In the genomic region with DNA sequence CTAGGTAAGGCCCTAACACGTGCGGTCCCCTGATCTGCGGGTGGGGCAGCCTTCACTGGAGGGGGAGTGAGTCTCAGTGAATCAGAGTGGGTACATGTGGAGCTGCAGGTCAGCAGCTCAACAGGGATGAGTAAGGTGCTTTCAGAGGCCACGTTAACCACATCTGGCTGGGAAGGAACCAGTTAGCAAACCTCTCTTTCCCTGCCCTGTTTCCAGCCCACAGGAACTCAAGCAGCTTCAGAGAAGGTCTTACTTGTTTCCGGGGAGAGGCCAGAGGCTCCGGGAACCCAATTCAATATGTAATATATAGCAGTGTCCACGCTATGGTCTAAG, we compare ENCODE assay signal across 23 cellular contexts.
A peak's percentile ranks its signal among the peaks of the same experiment; 100 is the strongest.
DNase-seq lines count a peak whose midpoint lies in the region; ATAC-seq, FAIRE-seq and TF ChIP-seq lines count a peak whose summit lies in the region.
"Had no signal": no experiment of that assay in that cellular context is flagged by ENCODE, and none has a peak within 500 bp of the region (broad histone marks: within the 10 kb centered on the region; RNA-seq: fewer than 3 reads in every experiment).

No MANE protein-coding gene starts in this region.

- intact Hi-C loops in activated CD8-positive, alpha-beta T cell treated with anti-CD3 and anti-CD28 coated beads for 36 hours (cut with micrococcal nuclease): no loop called here
- intact Hi-C loops in spleen (cut with DNase I; ENCODE audit: low total_unique reads): no loop called here

- ATAC-seq in activated CD8-positive, alpha-beta T cell treated with anti-CD3 and anti-CD28 coated beads for 36 hours: peak; percentile 47
- ATAC-seq in activated CD8-positive, alpha-beta T cell treated with anti-CD3 and anti-CD28 coated beads, Interleukin-2, amount 10 ng/mL, durations not matched to agents 7 days and 5 days: no peak
- ATAC-seq: left ventricle myocardium superior had no signal

- H3K27me3 ChIP-seq in endodermal cell (ENCODE audit: control insufficient read depth, insufficient read depth, low read length, poor library complexity, severe bottlenecking): no peaks in the 10 kb centered on the region
- no peaks in the 10 kb centered on the region for H3K27me3 ChIP-seq in spleen (replicated peaks in 1 of 7)
- H3K27me3 ChIP-seq: sigmoid colon, transverse colon had no signal

- H3K27ac ChIP-seq in endodermal cell (ENCODE audit: low read depth, low read length) (no peak overlapping the region), spleen (peak overlapping the region in 3 of 8 donors; percentile 66 to 81 (median 68))
- H3K27ac ChIP-seq: coronary artery, sigmoid colon, transverse colon had no signal

- POLR2A ChIA-PET in activated CD8-positive, alpha-beta T cell treated with anti-CD3 and anti-CD28 coated beads for 36 hours (lab: Charles Lee): no interaction called here
- POLR2A ChIA-PET in activated CD8-positive, alpha-beta T cell treated with anti-CD3 and anti-CD28 coated beads, Interleukin-2, amount 10 ng/mL, durations not matched to agents 7 days and 5 days (lab: Charles Lee): no interaction called here

- H3K9ac ChIP-seq in endodermal cell (ENCODE audit: extremely low read depth, low read length, poor library complexity, severe bottlenecking): no peak overlapping the region

- FAIRE-seq in H54 (lab: Jason Lieb, UNC): no peak

- no peak for TF ChIP-seq POLR2A in spleen (IDR thresholded peaks at IDR 0.05)
- TF ChIP-seq POLR2A in H54 (IDR thresholded peaks at IDR 0.05; ENCODE audit: low read depth, low read length): no peak

- no peak for TF ChIP-seq CTCF in activated CD8-positive, alpha-beta T cell treated with anti-CD3 and anti-CD28 coated beads for 36 hours (IDR thresholded peaks at IDR 0.05)
- TF ChIP-seq CTCF in endodermal cell (conservative IDR thresholded peaks at IDR 0.05) (no peak), spleen (IDR thresholded peaks at IDR 0.05 in 8 of 11, conservative IDR thresholded peaks at IDR 0.05 in 3 of 11) (no peak)

- H3K36me3 Mint-ChIP-seq in activated CD8-positive, alpha-beta T cell treated with anti-CD3 and anti-CD28 coated beads for 36 hours (ENCODE audit: low read depth): no peaks in the 10 kb centered on the region
- H3K36me3 Mint-ChIP-seq in activated CD8-positive, alpha-beta T cell treated with anti-CD3 and anti-CD28 coated beads, Interleukin-2, amount 10 ng/mL, durations not matched to agents 7 days and 5 days (ENCODE audit: low read depth): no peaks in the 10 kb centered on the region
- peaks cover 21% of the 10 kb centered on the region for H3K36me3 Mint-ChIP-seq in endodermal cell (ENCODE audit: low read depth)
- H3K36me3 Mint-ChIP-seq: natural killer cell treated with Interleukin-12 subunit alpha and Interleukin-12 subunit beta and Interleukin-15 and Interleukin-18, amount 100 ng/mL, for 72 hours had no signal

- H3K4me3 ChIP-seq in endodermal cell (ENCODE audit: low read length) (no peak overlapping the region), spleen (peak overlapping the region in 1 of 8 donors; percentile 4)
- H3K4me3 ChIP-seq: coronary artery, HAP-1, sigmoid colon, transverse colon had no signal

- CTCF ChIA-PET in activated CD8-positive, alpha-beta T cell treated with anti-CD3 and anti-CD28 coated beads for 36 hours (lab: Charles Lee): no interaction called here
- CTCF ChIA-PET in activated CD8-positive, alpha-beta T cell treated with anti-CD3 and anti-CD28 coated beads, Interleukin-2, amount 10 ng/mL, durations not matched to agents 7 days and 5 days (lab: Charles Lee): no interaction called here

- H3K27ac Mint-ChIP-seq in activated CD8-positive, alpha-beta T cell treated with anti-CD3 and anti-CD28 coated beads for 36 hours: no peak overlapping the region
- H3K27ac Mint-ChIP-seq in activated CD8-positive, alpha-beta T cell treated with anti-CD3 and anti-CD28 coated beads, Interleukin-2, amount 10 ng/mL, durations not matched to agents 7 days and 5 days: no peak overlapping the region
- peak overlapping the region; percentile 68 for H3K27ac Mint-ChIP-seq in endodermal cell
- H3K27ac Mint-ChIP-seq: activated CD4-positive, alpha-beta T cell treated with anti-CD3 and anti-CD28 coated beads, Interleukin-2, amount 10 ng/mL, durations not matched to agents 24 days and 14 days had no signal

- H3K36me3 ChIP-seq in endodermal cell (ENCODE audit: control insufficient read depth, insufficient read depth, low read length) (no peaks in the 10 kb centered on the region), spleen (no peaks in the 10 kb centered on the region)
- H3K36me3 ChIP-seq: HAP-1, sigmoid colon, transverse colon had no signal

- peaks cover 9% of the 10 kb centered on the region for H3K4me1 Mint-ChIP-seq in activated CD8-positive, alpha-beta T cell treated with anti-CD3 and anti-CD28 coated beads for 36 hours (ENCODE audit: low read depth)
- H3K4me1 Mint-ChIP-seq in activated CD8-positive, alpha-beta T cell treated with anti-CD3 and anti-CD28 coated beads, Interleukin-2, amount 10 ng/mL, durations not matched to agents 7 days and 5 days (ENCODE audit: low read depth): peaks cover 24% of the 10 kb centered on the region
- peaks cover 22% of the 10 kb centered on the region for H3K4me1 Mint-ChIP-seq in endodermal cell

- H3K4me3 Mint-ChIP-seq in activated CD8-positive, alpha-beta T cell treated with anti-CD3 and anti-CD28 coated beads for 36 hours: no peak overlapping the region
- H3K4me3 Mint-ChIP-seq in activated CD8-positive, alpha-beta T cell treated with anti-CD3 and anti-CD28 coated beads, Interleukin-2, amount 10 ng/mL, durations not matched to agents 7 days and 5 days: no peak overlapping the region
- H3K4me3 Mint-ChIP-seq in endodermal cell: no peak overlapping the region
- H3K4me3 Mint-ChIP-seq: activated CD4-positive, alpha-beta T cell treated with anti-CD3 and anti-CD28 coated beads, Interleukin-2, amount 10 ng/mL, durations not matched to agents 24 days and 14 days; natural killer cell treated with Interleukin-12 subunit alpha and Interleukin-12 subunit beta and Interleukin-15 and Interleukin-18, amount 100 ng/mL, for 72 hours had no signal

- DNase-seq in activated CD8-positive, alpha-beta T cell treated with anti-CD3 and anti-CD28 coated beads for 36 hours: no peak
- no peak for DNase-seq in activated CD8-positive, alpha-beta T cell treated with anti-CD3 and anti-CD28 coated beads, Interleukin-2, amount 10 ng/mL, durations not matched to agents 7 days and 5 days
- peak; percentile 26 for DNase-seq in M059J (ENCODE audit: low read depth)
- DNase-seq in endodermal cell: no peak
- peak; percentile 73 for DNase-seq in spleen
- DNase-seq in activated CD4-positive, alpha-beta T cell treated with anti-CD3 and anti-CD28 coated beads for 1 hour: no peak
- DNase-seq in H54 (ENCODE audit: insufficient read length, low spot score): no peak
- no peak for DNase-seq in HuH-7.5 (ENCODE audit: low spot score)
- DNase-seq: 8988T; activated CD4-positive, alpha-beta T cell treated with anti-CD3 and anti-CD28 coated beads, Interleukin-2, amount 10 ng/mL, durations not matched to agents 24 days and 14 days; activated T-cell treated with anti-CD3 and anti-CD28 coated beads, Interleukin-2, amount 50 U/mL, for 1 hour; Caco-2; Kasumi-1; NCI-H2029 treated with DMSO at 0.1 percent for 48 hours; NCI-H774; SHP77; sigmoid colon; stimulated activated CD4-positive, alpha-beta T cell treated with anti-CD3 and anti-CD28 coated beads, Interleukin-4, amount 100 ng/mL, for 1 hour had no signal

- 93 to 95% methylated on average over 4 to 7 of the region's 7 CpGs for WGBS in endodermal cell (ENCODE audit: insufficient coverage in 1 of 2, insufficient read length in 1 of 2), 2 experiments
- 51 to 85% (median 79%) methylated on average over 7 of the region's 7 CpGs for WGBS in spleen, 5 donors

- H3K9me3 ChIP-seq in endodermal cell (ENCODE audit: control insufficient read depth, low read length): no peaks in the 10 kb centered on the region
- H3K9me3 ChIP-seq in spleen: no peaks in the 10 kb centered on the region
- H3K9me3 ChIP-seq: Caco-2, HAP-1, sigmoid colon, transverse colon had no signal

- H3K9me3 Mint-ChIP-seq in activated CD8-positive, alpha-beta T cell treated with anti-CD3 and anti-CD28 coated beads for 36 hours: no peaks in the 10 kb centered on the region
- H3K9me3 Mint-ChIP-seq in activated CD8-positive, alpha-beta T cell treated with anti-CD3 and anti-CD28 coated beads, Interleukin-2, amount 10 ng/mL, durations not matched to agents 7 days and 5 days (ENCODE audit: insufficient read depth): no peaks in the 10 kb centered on the region
- H3K9me3 Mint-ChIP-seq in endodermal cell: peaks cover 5% of the 10 kb centered on the region
- H3K9me3 Mint-ChIP-seq: activated CD4-positive, alpha-beta T cell treated with anti-CD3 and anti-CD28 coated beads, Interleukin-2, amount 10 ng/mL, durations not matched to agents 24 days and 14 days; natural killer cell treated with Interleukin-12 subunit alpha and Interleukin-12 subunit beta and Interleukin-15 and Interleukin-18, amount 100 ng/mL, for 72 hours had no signal

- no peaks in the 10 kb centered on the region for H3K27me3 Mint-ChIP-seq in activated CD8-positive, alpha-beta T cell treated with anti-CD3 and anti-CD28 coated beads for 36 hours
- H3K27me3 Mint-ChIP-seq in activated CD8-positive, alpha-beta T cell treated with anti-CD3 and anti-CD28 coated beads, Interleukin-2, amount 10 ng/mL, durations not matched to agents 7 days and 5 days (ENCODE audit: low read depth): no peaks in the 10 kb centered on the region
- H3K27me3 Mint-ChIP-seq in endodermal cell (ENCODE audit: insufficient read depth): no peaks in the 10 kb centered on the region
- H3K27me3 Mint-ChIP-seq: natural killer cell treated with Interleukin-12 subunit alpha and Interleukin-12 subunit beta and Interleukin-15 and Interleukin-18, amount 100 ng/mL, for 72 hours had no signal

- H3K4me1 ChIP-seq in endodermal cell (ENCODE audit: control insufficient read depth, insufficient read depth, low read length): peaks cover 3% of the 10 kb centered on the region
- peaks cover 10 to 69% (median 41%) of the 10 kb centered on the region in 6 donors for H3K4me1 ChIP-seq in spleen
- H3K4me1 ChIP-seq: HAP-1, sigmoid colon, transverse colon had no signal

Comparison
In these comparisons a context has a peak if more than half of its experiments do, and no peak if none do; other contexts are left out.
1. DNase-seq: peak in M059J (single experiment) and spleen (single experiment); none in activated CD8-positive, alpha-beta T cell treated with anti-CD3 and anti-CD28 coated beads for 36 hours (single experiment), activated CD8-positive, alpha-beta T cell treated with anti-CD3 and anti-CD28 coated beads, Interleukin-2, amount 10 ng/mL, durations not matched to agents 7 days and 5 days (single experiment), endodermal cell (single experiment), activated CD4-positive, alpha-beta T cell treated with anti-CD3 and anti-CD28 coated beads for 1 hour (single experiment), H54 (single experiment) and HuH-7.5 (single experiment).